ENCODE assay signal across 13 cellular contexts in the genomic region with DNA sequence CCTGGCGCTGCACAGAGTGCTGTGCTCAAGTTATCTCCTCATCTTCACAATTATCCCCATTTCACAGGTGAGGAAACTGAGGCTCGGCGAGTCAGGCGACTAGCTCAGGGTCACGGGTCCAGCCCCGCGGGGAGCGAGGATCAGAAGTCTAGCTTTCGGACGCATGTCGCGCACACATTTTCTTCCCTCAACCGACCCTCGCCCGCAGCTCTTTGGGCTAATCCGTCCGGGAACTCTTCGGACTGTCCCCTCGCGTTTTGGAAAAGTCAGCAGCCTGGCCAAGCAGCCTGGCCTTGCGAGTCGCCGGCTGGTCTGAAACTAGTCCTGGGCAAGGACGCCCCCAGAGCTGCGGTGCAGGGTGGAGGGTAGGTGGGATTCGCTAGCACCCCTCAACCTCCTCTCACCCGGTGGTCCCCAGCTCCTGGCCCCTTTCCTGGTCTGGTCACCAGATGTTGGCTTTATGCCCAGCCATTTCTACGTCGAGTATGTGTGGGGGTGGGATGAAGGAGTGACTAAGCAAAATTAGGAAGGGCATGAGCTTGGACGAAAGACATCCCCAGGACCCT. TPM values are rescaled to one million over a fixed set of nuclear protein-coding genes. Genes with fewer than 3 reads are reported as not detected.
DNase-seq lines count a peak whose midpoint lies in the region; ATAC-seq and TF ChIP-seq lines count a peak whose summit lies in the region.
"Had no signal": no experiment of that assay in that cellular context is flagged by ENCODE, and none has a peak within 500 bp of the region (broad histone marks: within the 10 kb centered on the region; RNA-seq: fewer than 3 reads in every experiment).

No MANE protein-coding gene starts in this region.

- WGBS in heart right ventricle, 2 donors: 37 to 47% methylated on average over 30 of the region's 30 CpGs

- in situ Hi-C loops in HAP-1 (cut with MboI; ENCODE audit: low sequenced_read_pairs): no loop called here

- DNase-seq in AG09319 (ENCODE audit: extremely low read depth, low read depth) (peak; percentile 15), amniotic epithelial cell (ENCODE audit: low read depth) (peak; percentile 10), heart right ventricle (peak; percentile 6 to 11), glomerular visceral epithelial cell (ENCODE audit: extremely low spot score) (no peak), HAP-1 (ENCODE audit: low spot score in 2 of 2) (no peak)
- DNase-seq: activated CD8-positive, alpha-beta T cell treated with anti-CD3 and anti-CD28 coated beads, Interleukin-2, amount 10 ng/mL, durations not matched to agents 7 days and 5 days; NCI-H1694 treated with DMSO at 0.1 percent for 48 hours; small intestine had no signal

- peaks cover 0 to 18% (median 0%) of the 10 kb centered on the region in 11 donors for H3K9me3 ChIP-seq in heart right ventricle
- H3K9me3 ChIP-seq in HAP-1: no peaks in the 10 kb centered on the region

- TF ChIP-seq CTCF in AG09319 (IDR thresholded peaks at IDR 0.05; ENCODE audit: low read depth, low read length) (no peak), heart right ventricle (IDR thresholded peaks at IDR 0.05) (no peak)

- H3K27ac ChIP-seq in heart right ventricle (peak overlapping the region in 7 of 10 donors; percentile 11 to 58 (median 19)), rectal smooth muscle tissue (ENCODE audit: low read depth, low read length) (peak overlapping the region; percentile 40)

- H3K9ac ChIP-seq in rectal smooth muscle tissue (ENCODE audit: low read length): no peak overlapping the region

- ATAC-seq in heart right ventricle (peak; percentile 29 to 71 (median 52)), GM18519 (IDR thresholded peaks at IDR 0.05; ENCODE audit: low FRiP score, unreplicated experiment) (no peak), HG02870 (IDR thresholded peaks at IDR 0.05; ENCODE audit: unreplicated experiment) (no peak)
- ATAC-seq: activated CD8-positive, alpha-beta T cell treated with anti-CD3 and anti-CD28 coated beads, Interleukin-2, amount 10 ng/mL, durations not matched to agents 7 days and 5 days; stimulated activated memory B cell treated with anti-CD40 and anti-IgM and Interleukin-4, amounts not matched to agents 10 μg/mL and 1 μg/mL and 100 μg/mL, for 72 hours had no signal

- H3K36me3 ChIP-seq in heart right ventricle: no peaks in the 10 kb centered on the region
- no peaks in the 10 kb centered on the region for H3K36me3 ChIP-seq in rectal smooth muscle tissue (ENCODE audit: control insufficient read depth, insufficient read depth, low read length)
- no peaks in the 10 kb centered on the region for H3K36me3 ChIP-seq in HAP-1 (replicated peaks)

- H3K4me1 ChIP-seq in heart right ventricle (peaks cover 0 to 11% (median 0%) of the 10 kb centered on the region in 9 donors), rectal smooth muscle tissue (ENCODE audit: control insufficient read depth, insufficient read depth, low read length) (no peaks in the 10 kb centered on the region), HAP-1 (no peaks in the 10 kb centered on the region)

- peak overlapping the region in 9 of 10 donors; percentile 25 to 56 (median 48) for H3K4me3 ChIP-seq in heart right ventricle
- H3K4me3 ChIP-seq in rectal smooth muscle tissue (ENCODE audit: low read length): peak overlapping the region; percentile 31
- H3K4me3 ChIP-seq in HAP-1: no peak overlapping the region

- intact Hi-C loops in heart right ventricle (cut with DNase I): no loop called here

- H3K27me3 ChIP-seq in heart right ventricle (peaks cover 0 to 25% (median 13%) of the 10 kb centered on the region in 7 donors), rectal smooth muscle tissue (ENCODE audit: control insufficient read depth, insufficient read depth, low read length) (no peaks in the 10 kb centered on the region), HAP-1 (ENCODE audit: low read depth) (no peaks in the 10 kb centered on the region)

RNA-seq across cellular contexts. Expression of gene BHMT2, which starts 0.5 kb away (rescaled TPM):
- total RNA-seq in heart right ventricle: 10 to 100 TPM in 3 of 10 donors, 1 to 10 TPM in 7; 2.8 to 19.6 (median 8.4) TPM
- 1 to 10 TPM; 1.2 to 7.7 TPM for polyA plus RNA-seq in heart right ventricle
- total RNA-seq: activated CD8-positive, alpha-beta T cell treated with anti-CD3 and anti-CD28 coated beads, Interleukin-2, amount 10 ng/mL, durations not matched to agents 7 days and 5 days; bronchial epithelial cell had no signal

RNA-seq across cellular contexts. Expression of gene DMGDH, which starts 0.6 kb away (rescaled TPM):
- total RNA-seq in heart right ventricle: 1 to 10 TPM; 1.1 to 3.4 (median 2.2) TPM
- polyA plus RNA-seq in heart right ventricle: under 1 TPM; 0.17 to 0.66 TPM
- total RNA-seq: activated CD8-positive, alpha-beta T cell treated with anti-CD3 and anti-CD28 coated beads, Interleukin-2, amount 10 ng/mL, durations not matched to agents 7 days and 5 days had no signal

RNA-seq across cellular contexts. Expression of gene BHMT, which starts 41.5 kb away (rescaled TPM):
- total RNA-seq in heart right ventricle: not detected
- polyA plus RNA-seq in heart right ventricle: under 1 TPM; 0.03 to 0.15 TPM
- total RNA-seq: activated CD8-positive, alpha-beta T cell treated with anti-CD3 and anti-CD28 coated beads, Interleukin-2, amount 10 ng/mL, durations not matched to agents 7 days and 5 days; bronchial epithelial cell had no signal

Comparison
In these comparisons a context has a peak if more than half of its experiments do, and no peak if none do; other contexts are left out.
1. DNase-seq: peak in AG09319 (single experiment), amniotic epithelial cell (single experiment) and heart right ventricle (2 of 2); none in glomerular visceral epithelial cell (single experiment) and HAP-1 (0 of 2).
2. ATAC-seq: peak in heart right ventricle (8 of 8); none in GM18519 (single experiment) and HG02870 (single experiment).